In genomic region chr4:181479145-181479544, GRCh38 we compare ENCODE assay signal across 15 cellular contexts.
DNase-seq lines count a peak whose midpoint lies in the region; ATAC-seq, FAIRE-seq and TF ChIP-seq lines count a peak whose summit lies in the region.
"Had no signal": no experiment of that assay in that cellular context is flagged by ENCODE, and none has a peak within 500 bp of the region (broad histone marks: within the 10 kb centered on the region; RNA-seq: fewer than 3 reads in every experiment).

No MANE protein-coding gene starts in this region.

- H3K56ac ChIP-seq in H1 (replicated peaks; ENCODE audit: insufficient read length, low read depth, low read length) (no peak overlapping the region), mesendoderm (ENCODE audit: low read length) (no peak overlapping the region)

- no peaks in the 10 kb centered on the region for H3K79me2 ChIP-seq in H1 (ENCODE audit: control insufficient read depth in 1 of 2, insufficient read depth in 2 of 2, low read length in 2 of 2)
- no peaks in the 10 kb centered on the region for H3K79me2 ChIP-seq in mesendoderm (ENCODE audit: control insufficient read depth, insufficient read depth, low read length)

- no peak for TF ChIP-seq EP300 in H1 (IDR thresholded peaks at IDR 0.05; ENCODE audit: borderline replicate concordance in 1 of 2, low read depth in 2 of 2, low read length in 2 of 2)

- H2BK20ac ChIP-seq in H1 (ENCODE audit: low read length), result no peak overlapping the region

- H3K9ac ChIP-seq in HUES64 (ENCODE audit: low read depth, low read length) (no peak overlapping the region), H1 (replicated peaks in 1 of 4; ENCODE audit: extremely low read depth in 1 of 4, low read depth in 3 of 4, low read length in 3 of 4) (no peak overlapping the region), mesendoderm (ENCODE audit: low read length) (no peak overlapping the region)

- CTCF ChIA-PET in H1 (lab: Charles Lee; ENCODE audit: partially characterized antibody), result interaction anchor here (0.6 kb wide), 1 partner anchor 548 kb away, joined by 3 read pairs; no protein-coding TSS in a partner anchor

- no peak overlapping the region for H4K91ac ChIP-seq in H1 (replicated peaks; ENCODE audit: insufficient read length, low read length)

- H3K79me1 ChIP-seq in H1 (ENCODE audit: low read depth, low read length) (no peaks in the 10 kb centered on the region), mesendoderm (ENCODE audit: low read length) (no peaks in the 10 kb centered on the region)

- H3K4me3 ChIP-seq in HUES64 (ENCODE audit: low read length), result no peak overlapping the region
- H3K4me3 ChIP-seq in H1 (ENCODE audit: extremely low read depth in 1 of 4, insufficient read depth in 2 of 4, low read depth in 3 of 4, low read length in 4 of 4), result peak overlapping the region in 1 of 4 experiments; percentile 2; a peak in 1 of 8 replicates
- no peak overlapping the region for H3K4me3 ChIP-seq in mesendoderm (ENCODE audit: low read length)

- H2AK5ac ChIP-seq in H1 (ENCODE audit: low read depth, low read length), result no peak overlapping the region
- H2AK5ac ChIP-seq in mesendoderm (ENCODE audit: low read length), result no peak overlapping the region

- H3K27ac ChIP-seq in HUES64 (ENCODE audit: low read depth, low read length), result peak overlapping the region; percentile 3; the same call in 1 of the 2 replicates
- no peak overlapping the region for H3K27ac ChIP-seq in H1 (ENCODE audit: low read depth, low read length)
- H3K27ac ChIP-seq in mesendoderm (ENCODE audit: low read depth, low read length), result no peak overlapping the region
- H3K27ac ChIP-seq: 22Rv1 had no signal

- H3K4me2 ChIP-seq in H1 (ENCODE audit: insufficient read depth in 1 of 2, low read depth in 2 of 2, low read length in 2 of 2) (no peak overlapping the region), mesendoderm (ENCODE audit: low read length) (no peak overlapping the region)

- H4K8ac ChIP-seq in H1 (ENCODE audit: extremely low read depth, insufficient read depth, low read length) (no peak overlapping the region), mesendoderm (ENCODE audit: low read depth, low read length) (no peak overlapping the region)

- H2BK15ac ChIP-seq in H1 (ENCODE audit: low read length) (no peak overlapping the region), mesendoderm (replicated peaks; ENCODE audit: low read depth) (no peak overlapping the region)

- H3K23me2 ChIP-seq in H1 (ENCODE audit: low read depth, low read length), result no peaks in the 10 kb centered on the region

- no peak overlapping the region for H4K5ac ChIP-seq in H1 (ENCODE audit: insufficient read length, low read depth, low read length)
- no peak overlapping the region for H4K5ac ChIP-seq in mesendoderm (ENCODE audit: low read length)

- no peak overlapping the region for H3K23ac ChIP-seq in H1 (ENCODE audit: insufficient read length)
- no peak overlapping the region for H3K23ac ChIP-seq in mesendoderm (ENCODE audit: low read length)

- ATAC-seq in GM18502 (IDR thresholded peaks at IDR 0.05; ENCODE audit: poor library complexity, unreplicated experiment) (no peak), GM19463 (IDR thresholded peaks at IDR 0.05; ENCODE audit: unreplicated experiment) (no peak)
- ATAC-seq: CD8-positive, alpha-beta T cell had no signal

- H3K27me3 ChIP-seq in HUES64 (ENCODE audit: insufficient read depth, low read length) (no peaks in the 10 kb centered on the region), H1 (replicated peaks in 1 of 4; ENCODE audit: control insufficient read depth in 3 of 4, extremely low read depth in 1 of 4, insufficient read depth in 3 of 4, low read length in 3 of 4) (no peaks in the 10 kb centered on the region), mesendoderm (ENCODE audit: insufficient read depth, low read length, poor library complexity) (no peaks in the 10 kb centered on the region)

- TF ChIP-seq CTCF in H1 (IDR thresholded peaks at IDR 0.05; ENCODE audit: control extremely low read depth in 1 of 3, insufficient read depth in 1 of 3, low read depth in 1 of 3, low read length in 3 of 3), result no peak

- H2BK120ac ChIP-seq in H1 (replicated peaks; ENCODE audit: low read depth, low read length) (no peak overlapping the region), mesendoderm (ENCODE audit: low read depth, low read length) (no peak overlapping the region)

- DNase-seq in NCI-H1436 treated with DMSO at 0.1 percent for 48 hours (lab: John Stamatoyannopoulos, UW) (peak; percentile 33), NCI-H1436 (lab: John Stamatoyannopoulos, UW) (no peak), H1 (ENCODE audit: low read depth in 1 of 2, low spot score in 2 of 2) (no peak), mesendoderm (peak; percentile 19), COLO668 (lab: John Stamatoyannopoulos, UW; ENCODE audit: unreplicated experiment) (no peak)
- DNase-seq: Caco-2; CD8-positive, alpha-beta T cell; DND-41; GDM1; GOT3 had no signal

- H3K18ac ChIP-seq in H1 (ENCODE audit: extremely low read depth, low read length) (no peak overlapping the region), mesendoderm (ENCODE audit: low read length) (no peak overlapping the region)

- no peak overlapping the region for H2AFZ ChIP-seq in H1 (ENCODE audit: low read length)

- FAIRE-seq in H1 (lab: Jason Lieb, UNC), result peak; percentile 62
- FAIRE-seq: GM12892 had no signal

- H3K4me1 ChIP-seq in HUES64 (ENCODE audit: insufficient read depth, low read length) (peaks cover 59% of the 10 kb centered on the region), H1 (replicated peaks in 1 of 4; ENCODE audit: control insufficient read depth in 3 of 4, insufficient read depth in 4 of 4, low read length in 3 of 4) (peaks cover 1 to 5% (median 4%) of the 10 kb centered on the region in 4 experiments; a peak in 4 of 7 replicates), mesendoderm (ENCODE audit: control insufficient read depth, low read depth, low read length) (no peaks in the 10 kb centered on the region)
- H3K4me1 ChIP-seq: Caco-2 had no signal

- no peaks in the 10 kb centered on the region for H4K20me1 ChIP-seq in H1 (replicated peaks in 1 of 2; ENCODE audit: control insufficient read depth in 1 of 2, insufficient read depth in 2 of 2, low read length in 2 of 2)

- no peak overlapping the region for H3K14ac ChIP-seq in H1 (ENCODE audit: insufficient read length)

- no peak for TF ChIP-seq RAD21 in H1 (IDR thresholded peaks at IDR 0.05 in 1 of 2, conservative IDR thresholded peaks at IDR 0.05 in 1 of 2; ENCODE audit: low read depth in 2 of 2, low read length in 2 of 2)

- H2BK12ac ChIP-seq in H1 (ENCODE audit: low read depth, low read length), result no peak overlapping the region

- H3K4ac ChIP-seq in H1 (replicated peaks; ENCODE audit: insufficient read length, low read depth, low read length) (no peak overlapping the region), mesendoderm (ENCODE audit: low read depth, low read length) (no peak overlapping the region)

- H3K9me3 ChIP-seq in HUES64 (ENCODE audit: insufficient read depth, low read depth, low read length) (no peaks in the 10 kb centered on the region), H1 (ENCODE audit: insufficient read depth in 2 of 2, low read depth in 1 of 2, low read length in 1 of 2) (no peaks in the 10 kb centered on the region)
- H3K9me3 ChIP-seq: Caco-2 had no signal

- POLR2A ChIA-PET in H1 (lab: Charles Lee; ENCODE audit: partially characterized antibody), result no interaction called here

- TF ChIP-seq POLR2A in H1 (IDR thresholded peaks at IDR 0.05; ENCODE audit: control extremely low read depth in 1 of 2, low read depth in 2 of 2, low read length in 2 of 2), result no peak

- no peaks in the 10 kb centered on the region for H3K36me3 ChIP-seq in HUES64 (ENCODE audit: insufficient read depth, low read length)
- no peaks in the 10 kb centered on the region for H3K36me3 ChIP-seq in H1 (ENCODE audit: control insufficient read depth in 2 of 4, insufficient read depth in 4 of 4, low read length in 3 of 4)
- no peaks in the 10 kb centered on the region for H3K36me3 ChIP-seq in mesendoderm (ENCODE audit: control insufficient read depth, insufficient read depth, low read length)

- WGBS in HUES64, result 0% methylated on average over 1 of the region's 2 CpGs
- WGBS in H1 (ENCODE audit: extremely low coverage in 1 of 2, insufficient coverage in 1 of 2, insufficient read length in 1 of 2, insufficient replicate concordance in 2 of 2, low coverage in 1 of 2, low lambda C conversion rate in 2 of 2, missing lambda C conversion rate in 1 of 2), 2 experiments, result 23% methylated on average over 2 of the region's 2 CpGs; no CpG with 5 or more reads in 1 of the 2 experiments
- WGBS in mesendoderm (ENCODE audit: extremely low coverage, insufficient coverage, low lambda C conversion rate), result no CpG with 5 or more reads among the region's 2 CpGs

- no peak overlapping the region for H2BK5ac ChIP-seq in H1 (ENCODE audit: low read depth, low read length)
- H2BK5ac ChIP-seq in mesendoderm (ENCODE audit: low read length), result no peak overlapping the region

TF ChIP-seq in H1, 55 proteins besides CTCF, POLR2A, EP300 and RAD21:
- peak in 1 of 2 experiments; percentile 18 for TF ChIP-seq BCL11A (IDR thresholded peaks at IDR 0.05; ENCODE audit: low read depth in 2 of 2, low read length in 2 of 2)
- peak; percentile 79; the same call in 1 of the 2 replicates for TF ChIP-seq POU5F1 (IDR thresholded peaks at IDR 0.05; ENCODE audit: low read depth, low read length)
- no peak for TF ChIP-seq CTBP2 (IDR thresholded peaks at IDR 0.05; ENCODE audit: borderline replicate concordance, insufficient read depth, insufficient read length, low read length)

Comparison
In these comparisons a context has a peak if more than half of its experiments do, and no peak if none do; other contexts are left out.
1. DNase-seq: peak in NCI-H1436 treated with DMSO at 0.1 percent for 48 hours (single experiment) and mesendoderm (single experiment); none in NCI-H1436 (single experiment), H1 (0 of 2) and COLO668 (single experiment).